37 cellular contexts compared by ENCODE assay signal in the genomic region with DNA sequence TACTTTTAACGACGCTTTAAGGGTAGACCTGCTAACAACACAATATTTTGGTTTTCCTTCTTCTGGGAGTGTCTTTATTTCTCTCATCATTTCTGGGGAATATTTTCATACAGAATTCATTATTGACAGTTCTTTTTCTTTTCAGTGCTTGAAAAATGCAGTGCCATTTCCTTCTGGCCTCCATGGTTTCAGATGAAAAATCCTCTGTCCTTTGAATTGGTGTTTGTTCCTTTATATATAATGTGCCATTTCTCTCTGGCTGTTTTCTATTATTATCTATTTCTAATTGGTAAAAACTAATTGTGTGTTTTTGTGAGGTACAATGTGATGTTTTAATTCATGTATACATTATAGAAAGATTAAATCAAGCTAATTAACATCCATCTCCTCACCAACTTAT.
"Had no signal": no experiment of that assay in that cellular context is flagged by ENCODE, and none has a peak within 500 bp of the region (broad histone marks: within the 10 kb centered on the region; RNA-seq: fewer than 3 reads in every experiment).

No MANE protein-coding gene starts in this region.

- DNase-seq: activated effector memory CD4-positive, alpha-beta T cell treated with anti-CD3 and anti-CD28 coated beads, Interleukin-2, amount 50 U/mL, for 16 hours; activated effector memory CD4-positive, alpha-beta T cell treated with Interleukin-2 at 50 U/mL for 16 hours; activated gamma-delta T cell; activated gamma-delta T cell treated with Interleukin-2 at 50 U/mL for 16 hours; activated naive CD4-positive, alpha-beta T cell; activated naive CD4-positive, alpha-beta T cell treated with anti-CD3 and anti-CD28 coated beads for 36 hours; activated naive CD4-positive, alpha-beta T cell treated with anti-CD3 and anti-CD28 coated beads, Interleukin-2, amount 10 ng/mL, durations not matched to agents 7 days and 5 days; activated naive CD4-positive, alpha-beta T cell treated with anti-CD3 and anti-CD28 coated beads, Interleukin-2, amount 50 U/mL, for 16 hours; activated naive CD4-positive, alpha-beta T cell treated with Interleukin-2 at 50 U/mL for 16 hours; activated naive CD8-positive, alpha-beta T cell treated with anti-CD3 and anti-CD28 coated beads for 36 hours; activated naive CD8-positive, alpha-beta T cell treated with anti-CD3 and anti-CD28 coated beads, Interleukin-2, amount 10 ng/mL, durations not matched to agents 7 days and 5 days; activated naive CD8-positive, alpha-beta T cell treated with anti-CD3 and anti-CD28 coated beads, Interleukin-2, amount 50 U/mL, for 24 hours; activated T-cell treated with anti-CD3 and anti-CD28 coated beads, Interleukin-2, amount 50 U/mL, for 24 hours; activated T-cell treated with anti-CD3 and anti-CD28 coated beads, Interleukin-2, amount 50 U/mL, for 4 hours; activated T-cell treated with anti-CD3 and anti-CD28 coated beads, Interleukin-2, amount 50 U/mL, for 48 hours; activated T-cell treated with anti-CD3 and anti-CD28 coated beads, Interleukin-2, amount 50 U/mL, for 72 hours; adrenal gland; amniotic stem cell; amygdala; anterior cingulate cortex; aorta; body of pancreas; brain microvascular endothelial cell; caudate nucleus; central memory CD4-positive, alpha-beta T cell; cerebellar nuclear complex had no signal

- H3K4me3 Mint-ChIP-seq: activated naive CD4-positive, alpha-beta T cell treated with anti-CD3 and anti-CD28 coated beads for 36 hours; activated naive CD4-positive, alpha-beta T cell treated with anti-CD3 and anti-CD28 coated beads, Interleukin-2, amount 10 ng/mL, durations not matched to agents 7 days and 5 days; activated naive CD4-positive, alpha-beta T cell treated with anti-CD3 and anti-CD28 coated beads, Interleukin-2, amount 50 U/mL, for 24 hours; activated naive CD8-positive, alpha-beta T cell; activated naive CD8-positive, alpha-beta T cell treated with anti-CD3 and anti-CD28 coated beads for 36 hours; activated naive CD8-positive, alpha-beta T cell treated with anti-CD3 and anti-CD28 coated beads, Interleukin-2, amount 10 ng/mL, durations not matched to agents 7 days and 5 days; activated naive CD8-positive, alpha-beta T cell treated with anti-CD3 and anti-CD28 coated beads, Interleukin-2, amount 50 U/mL, for 24 hours; activated T-cell treated with anti-CD3 and anti-CD28 coated beads, Interleukin-2, amount 50 U/mL, for 24 hours; activated T-cell treated with anti-CD3 and anti-CD28 coated beads, Interleukin-2, amount 50 U/mL, for 4 hours; activated T-cell treated with anti-CD3 and anti-CD28 coated beads, Interleukin-2, amount 50 U/mL, for 72 hours; activated T-helper 1 cell treated with anti-CD3 and anti-CD28 coated beads, Interleukin-12 subunit alpha, Interleukin-12 subunit beta, Interleukin-2, Interleukin-4 antibody, amounts not matched to agents 30 ng/mL and 10 ng/mL and 1 ng/mL, durations not matched to agents 14 hours and 24 hours and 36 hours; activated T-helper 17 cell treated with anti-CD3 and anti-CD28 coated beads, Interleukin-2, amount 50 U/mL, for 72 hours; brain; central memory CD8-positive, alpha-beta T cell had no signal

- H3K9me3 ChIP-seq: adrenal gland, ascending aorta, body of pancreas, breast epithelium had no signal

- H3K27ac ChIP-seq: adrenal gland, ascending aorta, body of pancreas, brain microvascular endothelial cell, breast epithelium, cardiac muscle cell had no signal

- ATAC-seq: activated naive CD4-positive, alpha-beta T cell treated with anti-CD3 and anti-CD28 coated beads, Interleukin-2, amount 50 U/mL, for 72 hours; activated naive CD8-positive, alpha-beta T cell treated with anti-CD3 and anti-CD28 coated beads, Interleukin-2, amount 50 U/mL, for 24 hours; activated T-cell treated with anti-CD3 and anti-CD28 coated beads, Interleukin-2, amount 50 U/mL, for 4 hours; activated T-cell treated with anti-CD3 and anti-CD28 coated beads, Interleukin-2, amount 50 U/mL, for 72 hours; activated T-helper 17 cell treated with anti-CD3 and anti-CD28 coated beads, Interleukin-2, amount 50 U/mL, for 72 hours; body of pancreas had no signal

- H3K4me1 ChIP-seq: adrenal gland, body of pancreas, breast epithelium had no signal

- H3K27me3 Mint-ChIP-seq: activated naive CD4-positive, alpha-beta T cell treated with anti-CD3 and anti-CD28 coated beads, Interleukin-2, amount 10 ng/mL, durations not matched to agents 7 days and 5 days; activated naive CD8-positive, alpha-beta T cell treated with anti-CD3 and anti-CD28 coated beads, Interleukin-2, amount 10 ng/mL, durations not matched to agents 7 days and 5 days; brain had no signal

- H3K36me3 ChIP-seq: adrenal gland, ascending aorta, brain microvascular endothelial cell, breast epithelium, cardiac muscle cell had no signal

- H3K36me3 Mint-ChIP-seq: activated naive CD4-positive, alpha-beta T cell treated with anti-CD3 and anti-CD28 coated beads, Interleukin-2, amount 10 ng/mL, durations not matched to agents 7 days and 5 days; activated naive CD4-positive, alpha-beta T cell treated with anti-CD3 and anti-CD28 coated beads, Interleukin-2, amount 50 U/mL, for 24 hours; activated naive CD8-positive, alpha-beta T cell treated with anti-CD3 and anti-CD28 coated beads for 36 hours; activated naive CD8-positive, alpha-beta T cell treated with anti-CD3 and anti-CD28 coated beads, Interleukin-2, amount 10 ng/mL, durations not matched to agents 7 days and 5 days; brain had no signal

- H3K27ac Mint-ChIP-seq: activated naive CD4-positive, alpha-beta T cell treated with anti-CD3 and anti-CD28 coated beads for 36 hours; activated naive CD4-positive, alpha-beta T cell treated with anti-CD3 and anti-CD28 coated beads, Interleukin-2, amount 10 ng/mL, durations not matched to agents 7 days and 5 days; activated naive CD4-positive, alpha-beta T cell treated with anti-CD3 and anti-CD28 coated beads, Interleukin-2, amount 50 U/mL, for 24 hours; activated naive CD4-positive, alpha-beta T cell treated with anti-CD3 and anti-CD28 coated beads, Interleukin-2, amount 50 U/mL, for 72 hours; activated naive CD8-positive, alpha-beta T cell; activated naive CD8-positive, alpha-beta T cell treated with anti-CD3 and anti-CD28 coated beads for 36 hours; activated naive CD8-positive, alpha-beta T cell treated with anti-CD3 and anti-CD28 coated beads, Interleukin-2, amount 10 ng/mL, durations not matched to agents 7 days and 5 days; activated naive CD8-positive, alpha-beta T cell treated with anti-CD3 and anti-CD28 coated beads, Interleukin-2, amount 50 U/mL, for 24 hours; activated T-cell treated with anti-CD3 and anti-CD28 coated beads, Interleukin-2, amount 50 U/mL, for 24 hours; activated T-cell treated with anti-CD3 and anti-CD28 coated beads, Interleukin-2, amount 50 U/mL, for 72 hours; activated T-helper 1 cell treated with anti-CD3 and anti-CD28 coated beads, Interleukin-12 subunit alpha, Interleukin-12 subunit beta, Interleukin-2, Interleukin-4 antibody, amounts not matched to agents 30 ng/mL and 10 ng/mL and 1 ng/mL, durations not matched to agents 14 hours and 24 hours and 36 hours; activated T-helper 17 cell treated with anti-CD3 and anti-CD28 coated beads, Interleukin-2, amount 50 U/mL, for 72 hours; activated T-helper 2 cell treated with anti-CD3 and anti-CD28 coated beads, Interferon-gamma antibody, Interleukin-2, Interleukin-4, amounts not matched to agents 10 μg/mL and 5 μg/mL and 100 μg/mL, durations not matched to agents 14 hours and 24 hours and 36 hours; brain had no signal

- H3K4me1 Mint-ChIP-seq: activated naive CD4-positive, alpha-beta T cell treated with anti-CD3 and anti-CD28 coated beads, Interleukin-2, amount 10 ng/mL, durations not matched to agents 7 days and 5 days; activated naive CD8-positive, alpha-beta T cell treated with anti-CD3 and anti-CD28 coated beads, Interleukin-2, amount 10 ng/mL, durations not matched to agents 7 days and 5 days; activated T-helper 17 cell treated with anti-CD3 and anti-CD28 coated beads, Interleukin-2, amount 50 U/mL, for 72 hours; brain; central memory CD8-positive, alpha-beta T cell had no signal

- H3K27me3 ChIP-seq: adrenal gland, ascending aorta, body of pancreas, brain microvascular endothelial cell, breast epithelium, cardiac muscle cell had no signal

- H3K4me3 ChIP-seq: adrenal gland, ascending aorta, body of pancreas, breast epithelium, cardiac muscle cell had no signal
